Comparison of ENCODE assay signal across 15 cellular contexts in genomic region chr2:237141556-237141955, GRCh38. TPM values are rescaled to one million over a fixed set of nuclear protein-coding genes. Genes with fewer than 3 reads are reported as not detected.
DNase-seq lines count a peak whose midpoint lies in the region; ATAC-seq and TF ChIP-seq lines count a peak whose summit lies in the region.
"Had no signal": no experiment of that assay in that cellular context is flagged by ENCODE, and none has a peak within 500 bp of the region (broad histone marks: within the 10 kb centered on the region; RNA-seq: fewer than 3 reads in every experiment).

No MANE protein-coding gene starts in this region.

- in situ Hi-C loops in astrocyte of the spinal cord (cut with HindIII; ENCODE audit: low sequenced_read_pairs) = no loop called here

- intact Hi-C loops in upper lobe of right lung (cut with DNase I) = no loop called here

- H3K27ac Mint-ChIP-seq in activated naive CD8-positive, alpha-beta T cell treated with anti-CD3 and anti-CD28 coated beads, Interleukin-2, amount 50 U/mL, for 24 hours = no peak overlapping the region
- H3K27ac Mint-ChIP-seq in activated naive CD8-positive, alpha-beta T cell treated with anti-CD3 and anti-CD28 coated beads for 36 hours = no peak overlapping the region
- H3K27ac Mint-ChIP-seq: activated naive CD8-positive, alpha-beta T cell had no signal

- H3K4me1 Mint-ChIP-seq in activated naive CD8-positive, alpha-beta T cell treated with anti-CD3 and anti-CD28 coated beads, Interleukin-2, amount 50 U/mL, for 24 hours = peaks cover 8% of the 10 kb centered on the region
- no peaks in the 10 kb centered on the region for H3K4me1 Mint-ChIP-seq in activated naive CD8-positive, alpha-beta T cell treated with anti-CD3 and anti-CD28 coated beads for 36 hours
- H3K4me1 Mint-ChIP-seq: neural crest cell had no signal

- H3K27me3 ChIP-seq in upper lobe of right lung = no peaks in the 10 kb centered on the region
- H3K27me3 ChIP-seq: heart right ventricle had no signal

- DNase-seq in activated naive CD8-positive, alpha-beta T cell treated with anti-CD3 and anti-CD28 coated beads, Interleukin-2, amount 50 U/mL, for 24 hours = no peak
- DNase-seq in activated naive CD8-positive, alpha-beta T cell treated with anti-CD3 and anti-CD28 coated beads for 36 hours = no peak
- peak; percentile 93 for DNase-seq in astrocyte of the spinal cord (ENCODE audit: low read depth, low spot score)
- DNase-seq in glomerular visceral epithelial cell (ENCODE audit: extremely low spot score) = peak; percentile 47
- DNase-seq in upper lobe of right lung = peak; percentile 15
- DNase-seq in anterior cingulate cortex (lab: John Stamatoyannopoulos, UW) = no peak
- DNase-seq: 8988T, heart right ventricle had no signal

- no peak for TF ChIP-seq CTCF in astrocyte of the spinal cord (IDR thresholded peaks at IDR 0.05; ENCODE audit: low read depth, low read length)
- no peak for TF ChIP-seq CTCF in upper lobe of right lung (IDR thresholded peaks at IDR 0.05)

- H3K36me3 ChIP-seq in upper lobe of right lung = no peaks in the 10 kb centered on the region
- H3K36me3 ChIP-seq: heart right ventricle, thoracic aorta had no signal

- no peak overlapping the region for H3K4me3 Mint-ChIP-seq in activated naive CD8-positive, alpha-beta T cell treated with anti-CD3 and anti-CD28 coated beads, Interleukin-2, amount 50 U/mL, for 24 hours
- no peak overlapping the region for H3K4me3 Mint-ChIP-seq in activated naive CD8-positive, alpha-beta T cell treated with anti-CD3 and anti-CD28 coated beads for 36 hours
- H3K4me3 Mint-ChIP-seq: activated naive CD8-positive, alpha-beta T cell; neural crest cell had no signal

- H3K9me3 Mint-ChIP-seq in activated naive CD8-positive, alpha-beta T cell treated with anti-CD3 and anti-CD28 coated beads, Interleukin-2, amount 50 U/mL, for 24 hours = peaks cover 13% of the 10 kb centered on the region
- peaks cover 7% of the 10 kb centered on the region for H3K9me3 Mint-ChIP-seq in activated naive CD8-positive, alpha-beta T cell treated with anti-CD3 and anti-CD28 coated beads for 36 hours

- H3K27ac ChIP-seq in upper lobe of right lung = no peak overlapping the region
- H3K27ac ChIP-seq: SK-N-MC, thoracic aorta had no signal

- peaks cover 11% of the 10 kb centered on the region for H3K36me3 Mint-ChIP-seq in activated naive CD8-positive, alpha-beta T cell treated with anti-CD3 and anti-CD28 coated beads, Interleukin-2, amount 50 U/mL, for 24 hours (ENCODE audit: low read depth)
- peaks cover 11% of the 10 kb centered on the region for H3K36me3 Mint-ChIP-seq in activated naive CD8-positive, alpha-beta T cell treated with anti-CD3 and anti-CD28 coated beads for 36 hours

- H3K4me3 ChIP-seq in astrocyte of the spinal cord (ENCODE audit: low read depth, low read length) (no peak overlapping the region), upper lobe of right lung (no peak overlapping the region)
- H3K4me3 ChIP-seq: heart right ventricle, SK-N-MC, thoracic aorta had no signal

- H3K9me3 ChIP-seq in upper lobe of right lung = peaks cover under 1% of the 10 kb centered on the region

- peaks cover 4% of the 10 kb centered on the region for H3K27me3 Mint-ChIP-seq in activated naive CD8-positive, alpha-beta T cell treated with anti-CD3 and anti-CD28 coated beads, Interleukin-2, amount 50 U/mL, for 24 hours
- no peaks in the 10 kb centered on the region for H3K27me3 Mint-ChIP-seq in activated naive CD8-positive, alpha-beta T cell treated with anti-CD3 and anti-CD28 coated beads for 36 hours
- H3K27me3 Mint-ChIP-seq: activated naive CD8-positive, alpha-beta T cell had no signal

- peak; percentile 57 for ATAC-seq in activated naive CD8-positive, alpha-beta T cell treated with anti-CD3 and anti-CD28 coated beads, Interleukin-2, amount 50 U/mL, for 24 hours
- ATAC-seq in upper lobe of right lung (no peak), GM21576 (IDR thresholded peaks at IDR 0.05; ENCODE audit: unreplicated experiment) (no peak), HG02623 (IDR thresholded peaks at IDR 0.05; ENCODE audit: unreplicated experiment) (no peak)
- ATAC-seq: left lobe of liver had no signal

- H3K4me1 ChIP-seq in upper lobe of right lung = no peaks in the 10 kb centered on the region
- H3K4me1 ChIP-seq: heart right ventricle had no signal

RNA-seq across cellular contexts. Expression of gene COPS8, which starts 55.9 kb away (rescaled TPM):
- 10 to 100 TPM; 65.6 to 68.5 TPM for total RNA-seq in activated naive CD8-positive, alpha-beta T cell treated with anti-CD3 and anti-CD28 coated beads for 36 hours
- total RNA-seq in upper lobe of right lung = 40.9 TPM

Comparison
In these comparisons a context has a peak if more than half of its experiments do, and no peak if none do; other contexts are left out.
1. DNase-seq: peak in astrocyte of the spinal cord (single experiment), glomerular visceral epithelial cell (single experiment) and upper lobe of right lung (single experiment); none in activated naive CD8-positive, alpha-beta T cell treated with anti-CD3 and anti-CD28 coated beads, Interleukin-2, amount 50 U/mL, for 24 hours (single experiment), activated naive CD8-positive, alpha-beta T cell treated with anti-CD3 and anti-CD28 coated beads for 36 hours (single experiment) and anterior cingulate cortex (0 of 58).